In the genomic region with DNA sequence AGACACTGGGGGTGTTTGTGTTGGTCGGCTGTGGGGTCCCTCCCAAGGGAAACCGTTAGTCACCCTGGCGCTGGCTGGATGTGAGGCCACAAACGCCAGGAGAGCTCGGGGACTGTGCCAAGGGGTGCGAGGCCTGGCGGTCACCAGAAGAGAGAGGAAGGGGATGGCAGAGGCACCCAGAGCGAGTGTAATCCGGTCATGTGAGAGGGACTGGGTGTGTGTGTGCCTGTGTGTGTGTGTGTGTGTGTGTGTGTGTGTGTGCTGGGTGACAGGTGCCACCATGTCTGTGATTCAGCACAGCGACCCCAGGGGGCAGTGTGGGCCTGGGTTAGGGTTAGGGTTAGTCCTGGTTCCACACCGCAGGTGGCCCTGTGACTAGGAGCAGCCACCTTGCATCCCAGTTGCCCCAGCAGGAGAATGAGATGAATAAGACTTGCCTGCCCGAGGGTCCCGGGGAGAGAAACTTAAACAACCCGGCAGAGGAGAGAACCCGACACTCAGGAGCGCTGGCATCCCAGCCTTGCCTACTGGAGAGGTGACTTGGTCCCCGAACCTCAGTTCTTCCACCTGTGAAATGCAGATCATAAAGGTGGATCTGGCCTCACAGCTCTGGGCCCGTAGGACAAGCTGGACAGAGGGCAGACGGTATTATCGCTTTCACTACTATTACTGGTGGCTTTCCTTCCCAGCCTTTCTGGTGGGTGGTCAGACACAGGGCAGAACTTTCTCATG, we compare ENCODE assay signal across 8 cellular contexts. TPM values are rescaled to one million over a fixed set of nuclear protein-coding genes. Genes with fewer than 3 reads are reported as not detected.
DNase-seq lines count a peak whose midpoint lies in the region; ATAC-seq and TF ChIP-seq lines count a peak whose summit lies in the region.

No MANE protein-coding gene starts in this region.

- H3K36me3 Mint-ChIP-seq in activated naive CD8-positive, alpha-beta T cell treated with anti-CD3 and anti-CD28 coated beads, Interleukin-2, amount 10 ng/mL, durations not matched to agents 7 days and 5 days, result no peaks in the 10 kb centered on the region

- H3K27me3 Mint-ChIP-seq in activated naive CD8-positive, alpha-beta T cell treated with anti-CD3 and anti-CD28 coated beads, Interleukin-2, amount 10 ng/mL, durations not matched to agents 7 days and 5 days, result peaks cover 19% of the 10 kb centered on the region

- H3K4me1 ChIP-seq in Loucy (ENCODE audit: insufficient read depth, low read length, poor library complexity, severe bottlenecking), result peaks cover 22% of the 10 kb centered on the region

- no peak overlapping the region for H3K4me3 Mint-ChIP-seq in activated naive CD8-positive, alpha-beta T cell treated with anti-CD3 and anti-CD28 coated beads, Interleukin-2, amount 10 ng/mL, durations not matched to agents 7 days and 5 days

- H3K27me3 ChIP-seq in Loucy (ENCODE audit: insufficient read depth, low read length, poor library complexity, severe bottlenecking), result no peaks in the 10 kb centered on the region

- H3K9ac ChIP-seq in Loucy (ENCODE audit: low read depth, low read length, poor library complexity, severe bottlenecking), result peak overlapping the region; percentile 21

- no peak overlapping the region for H3K4me3 ChIP-seq in Loucy (ENCODE audit: low read length, poor library complexity, severe bottlenecking)

- ATAC-seq in SK-N-SH treated with all-trans-retinoic acid at 6 μM for 48 hours, result peak; percentile 69
- peak; percentile 23 for ATAC-seq in activated naive CD8-positive, alpha-beta T cell treated with anti-CD3 and anti-CD28 coated beads, Interleukin-2, amount 10 ng/mL, durations not matched to agents 7 days and 5 days (ENCODE audit: low read depth)
- ATAC-seq in GM19324 (IDR thresholded peaks at IDR 0.05; ENCODE audit: low FRiP score, unreplicated experiment), result no peak

- H3K4me1 Mint-ChIP-seq in activated naive CD8-positive, alpha-beta T cell treated with anti-CD3 and anti-CD28 coated beads, Interleukin-2, amount 10 ng/mL, durations not matched to agents 7 days and 5 days, result peaks cover 2% of the 10 kb centered on the region

- H3K9me3 ChIP-seq in Loucy (ENCODE audit: insufficient read depth, low read depth, low read length), result no peaks in the 10 kb centered on the region

- no peaks in the 10 kb centered on the region for H3K9me2 ChIP-seq in Loucy (replicated peaks; ENCODE audit: low read depth, low read length)

- H2AFZ ChIP-seq in Loucy (ENCODE audit: low read length), result no peak overlapping the region

- no peaks in the 10 kb centered on the region for H4K20me1 ChIP-seq in Loucy (ENCODE audit: insufficient read depth, low read length, poor library complexity, severe bottlenecking)

- peak; percentile 28 for DNase-seq in DMS79 treated with DMSO at 0.1 percent for 48 hours (lab: John Stamatoyannopoulos, UW)
- DNase-seq in activated naive CD8-positive, alpha-beta T cell treated with anti-CD3 and anti-CD28 coated beads, Interleukin-2, amount 10 ng/mL, durations not matched to agents 7 days and 5 days, result peak; percentile 69
- DNase-seq in hepatic stellate cell (ENCODE audit: low spot score), result peak; percentile 63
- DNase-seq in stimulated activated CD4-positive, alpha-beta T cell treated with anti-CD3 and anti-CD28 coated beads, Interleukin-15, amount 100 ng/mL, for 48 hours (ENCODE audit: low read depth in 2 of 2), result peak; percentile 64 to 72
- DNase-seq in NCI-H226, result no peak

- no peak overlapping the region for H3K27ac Mint-ChIP-seq in activated naive CD8-positive, alpha-beta T cell treated with anti-CD3 and anti-CD28 coated beads, Interleukin-2, amount 10 ng/mL, durations not matched to agents 7 days and 5 days

- no peaks in the 10 kb centered on the region for H3K36me3 ChIP-seq in Loucy (ENCODE audit: insufficient read depth, low read length)

- no peaks in the 10 kb centered on the region for H3F3A ChIP-seq in Loucy (ENCODE audit: low read depth)

- H3K9me3 Mint-ChIP-seq in activated naive CD8-positive, alpha-beta T cell treated with anti-CD3 and anti-CD28 coated beads, Interleukin-2, amount 10 ng/mL, durations not matched to agents 7 days and 5 days, result no peaks in the 10 kb centered on the region

- POLR2A ChIA-PET in activated naive CD8-positive, alpha-beta T cell treated with anti-CD3 and anti-CD28 coated beads, Interleukin-2, amount 10 ng/mL, durations not matched to agents 7 days and 5 days (lab: Charles Lee), result no interaction called here

- peak; percentile 88 for TF ChIP-seq CTCF in Loucy (conservative IDR thresholded peaks at IDR 0.05; ENCODE audit: low read length)

- no peak overlapping the region for H3K4me2 ChIP-seq in Loucy (ENCODE audit: low read depth, low read length, poor library complexity, severe bottlenecking)

- H3K79me2 ChIP-seq in Loucy (ENCODE audit: insufficient read depth, low read length), result no peaks in the 10 kb centered on the region

TF ChIP-seq in SK-N-SH treated with all-trans-retinoic acid at 6 μM for 48 hours, 23 proteins besides CTCF, POLR2A, EP300 and RAD21:
- TF ChIP-seq ZFP3 (CRISPR knock-in tag; IDR thresholded peaks at IDR 0.05), result no peak
- TF ChIP-seq, protein P1, sequence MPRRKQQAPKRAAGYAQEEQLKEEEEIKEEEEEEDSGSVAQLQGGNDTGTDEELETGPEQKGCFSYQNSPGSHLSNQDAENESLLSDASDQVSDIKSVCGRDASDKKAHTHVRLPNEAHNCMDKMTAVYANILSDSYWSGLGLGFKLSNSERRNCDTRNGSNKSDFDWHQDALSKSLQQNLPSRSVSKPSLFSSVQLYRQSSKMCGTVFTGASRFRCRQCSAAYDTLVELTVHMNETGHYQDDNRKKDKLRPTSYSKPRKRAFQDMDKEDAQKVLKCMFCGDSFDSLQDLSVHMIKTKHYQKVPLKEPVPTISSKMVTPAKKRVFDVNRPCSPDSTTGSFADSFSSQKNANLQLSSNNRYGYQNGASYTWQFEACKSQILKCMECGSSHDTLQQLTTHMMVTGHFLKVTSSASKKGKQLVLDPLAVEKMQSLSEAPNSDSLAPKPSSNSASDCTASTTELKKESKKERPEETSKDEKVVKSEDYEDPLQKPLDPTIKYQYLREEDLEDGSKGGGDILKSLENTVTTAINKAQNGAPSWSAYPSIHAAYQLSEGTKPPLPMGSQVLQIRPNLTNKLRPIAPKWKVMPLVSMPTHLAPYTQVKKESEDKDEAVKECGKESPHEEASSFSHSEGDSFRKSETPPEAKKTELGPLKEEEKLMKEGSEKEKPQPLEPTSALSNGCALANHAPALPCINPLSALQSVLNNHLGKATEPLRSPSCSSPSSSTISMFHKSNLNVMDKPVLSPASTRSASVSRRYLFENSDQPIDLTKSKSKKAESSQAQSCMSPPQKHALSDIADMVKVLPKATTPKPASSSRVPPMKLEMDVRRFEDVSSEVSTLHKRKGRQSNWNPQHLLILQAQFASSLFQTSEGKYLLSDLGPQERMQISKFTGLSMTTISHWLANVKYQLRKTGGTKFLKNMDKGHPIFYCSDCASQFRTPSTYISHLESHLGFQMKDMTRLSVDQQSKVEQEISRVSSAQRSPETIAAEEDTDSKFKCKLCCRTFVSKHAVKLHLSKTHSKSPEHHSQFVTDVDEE (CRISPR knock-in tag; IDR thresholded peaks at IDR 0.05), result no peak
- TF ChIP-seq, protein P2, sequence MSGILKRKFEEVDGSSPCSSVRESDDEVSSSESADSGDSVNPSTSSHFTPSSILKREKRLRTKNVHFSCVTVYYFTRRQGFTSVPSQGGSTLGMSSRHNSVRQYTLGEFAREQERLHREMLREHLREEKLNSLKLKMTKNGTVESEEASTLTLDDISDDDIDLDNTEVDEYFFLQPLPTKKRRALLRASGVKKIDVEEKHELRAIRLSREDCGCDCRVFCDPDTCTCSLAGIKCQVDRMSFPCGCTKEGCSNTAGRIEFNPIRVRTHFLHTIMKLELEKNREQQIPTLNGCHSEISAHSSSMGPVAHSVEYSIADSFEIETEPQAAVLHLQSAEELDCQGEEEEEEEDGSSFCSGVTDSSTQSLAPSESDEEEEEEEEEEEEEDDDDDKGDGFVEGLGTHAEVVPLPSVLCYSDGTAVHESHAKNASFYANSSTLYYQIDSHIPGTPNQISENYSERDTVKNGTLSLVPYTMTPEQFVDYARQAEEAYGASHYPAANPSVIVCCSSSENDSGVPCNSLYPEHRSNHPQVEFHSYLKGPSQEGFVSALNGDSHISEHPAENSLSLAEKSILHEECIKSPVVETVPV (CRISPR knock-in tag; IDR thresholded peaks at IDR 0.05), result no peak
- no peak for TF ChIP-seq GLIS3 (CRISPR knock-in tag; IDR thresholded peaks at IDR 0.05)
- TF ChIP-seq ZNF565 (CRISPR knock-in tag; conservative IDR thresholded peaks at IDR 0.05; ENCODE audit: low read depth), result no peak
- no peak for TF ChIP-seq BACH2 (CRISPR knock-in tag; IDR thresholded peaks at IDR 0.05; ENCODE audit: borderline replicate concordance)
- TF ChIP-seq PPARA (CRISPR knock-in tag; IDR thresholded peaks at IDR 0.05; ENCODE audit: borderline replicate concordance), result no peak
- TF ChIP-seq, protein P3, sequence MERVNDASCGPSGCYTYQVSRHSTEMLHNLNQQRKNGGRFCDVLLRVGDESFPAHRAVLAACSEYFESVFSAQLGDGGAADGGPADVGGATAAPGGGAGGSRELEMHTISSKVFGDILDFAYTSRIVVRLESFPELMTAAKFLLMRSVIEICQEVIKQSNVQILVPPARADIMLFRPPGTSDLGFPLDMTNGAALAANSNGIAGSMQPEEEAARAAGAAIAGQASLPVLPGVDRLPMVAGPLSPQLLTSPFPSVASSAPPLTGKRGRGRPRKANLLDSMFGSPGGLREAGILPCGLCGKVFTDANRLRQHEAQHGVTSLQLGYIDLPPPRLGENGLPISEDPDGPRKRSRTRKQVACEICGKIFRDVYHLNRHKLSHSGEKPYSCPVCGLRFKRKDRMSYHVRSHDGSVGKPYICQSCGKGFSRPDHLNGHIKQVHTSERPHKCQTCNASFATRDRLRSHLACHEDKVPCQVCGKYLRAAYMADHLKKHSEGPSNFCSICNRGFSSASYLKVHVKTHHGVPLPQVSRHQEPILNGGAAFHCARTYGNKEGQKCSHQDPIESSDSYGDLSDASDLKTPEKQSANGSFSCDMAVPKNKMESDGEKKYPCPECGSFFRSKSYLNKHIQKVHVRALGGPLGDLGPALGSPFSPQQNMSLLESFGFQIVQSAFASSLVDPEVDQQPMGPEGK (CRISPR knock-in tag; IDR thresholded peaks at IDR 0.05; ENCODE audit: borderline replicate concordance), result no peak

RNA-seq across cellular contexts. Expression of a gene that starts 1.4 kb away (rescaled TPM):
- total RNA-seq in activated naive CD8-positive, alpha-beta T cell treated with anti-CD3 and anti-CD28 coated beads, Interleukin-2, amount 10 ng/mL, durations not matched to agents 7 days and 5 days, result under 1 TPM; 0.17 to 0.20 TPM

RNA-seq across cellular contexts. Expression of a gene that starts 8.3 kb away (rescaled TPM):
- not detected for total RNA-seq in activated naive CD8-positive, alpha-beta T cell treated with anti-CD3 and anti-CD28 coated beads, Interleukin-2, amount 10 ng/mL, durations not matched to agents 7 days and 5 days

RNA-seq across cellular contexts. Expression of a gene that starts 54.2 kb away (rescaled TPM):
- 1 to 10 TPM; 6.3 to 7.1 TPM for total RNA-seq in activated naive CD8-positive, alpha-beta T cell treated with anti-CD3 and anti-CD28 coated beads, Interleukin-2, amount 10 ng/mL, durations not matched to agents 7 days and 5 days
